18 cellular contexts compared by ENCODE assay signal in genomic region chr7:23955600-23956149, GRCh38.
"Had no signal": no experiment of that assay in that cellular context is flagged by ENCODE, and none has a peak within 500 bp of the region (broad histone marks: within the 10 kb centered on the region; RNA-seq: fewer than 3 reads in every experiment).

No MANE protein-coding gene starts in this region.

- H3K27me3 ChIP-seq: hepatocyte had no signal

- H3K27me3 Mint-ChIP-seq: activated naive CD8-positive, alpha-beta T cell; dendritic cell treated with granulocyte-macrophage colony-stimulating factor and Interleukin-4, amounts not matched to agents 40 ng/mL and 50 ng/mL, for 4 days; effector memory CD8-positive, alpha-beta T cell had no signal

- H3K4me1 ChIP-seq: lower lobe of right lung had no signal

- H3K4me3 ChIP-seq: hepatocyte, lower lobe of right lung, mucosa of descending colon, thoracic aorta had no signal

- H3K4me3 Mint-ChIP-seq: activated naive CD8-positive, alpha-beta T cell; activated T-cell treated with anti-CD3 and anti-CD28 coated beads, Interleukin-2, amount 50 U/mL, for 4 hours; dendritic cell treated with granulocyte-macrophage colony-stimulating factor and Interleukin-4, amounts not matched to agents 40 ng/mL and 50 ng/mL, for 4 days; effector memory CD8-positive, alpha-beta T cell; nephron; stimulated activated naive CD8-positive, alpha-beta T cell treated with anti-CD3 and anti-CD28 coated beads, Interleukin-15, Interleukin-2, amounts not matched to agents 100 ng/mL and 50 ng/mL, for 24 hours had no signal

- H2AFZ ChIP-seq: hepatocyte had no signal

- H3K36me3 Mint-ChIP-seq: activated naive CD8-positive, alpha-beta T cell; brain had no signal

- H3K9me3 Mint-ChIP-seq: activated T-cell treated with anti-CD3 and anti-CD28 coated beads, Interleukin-2, amount 50 U/mL, for 4 hours; dendritic cell treated with granulocyte-macrophage colony-stimulating factor and Interleukin-4, amounts not matched to agents 40 ng/mL and 50 ng/mL, for 4 days; effector memory CD8-positive, alpha-beta T cell had no signal

- H3K9me3 ChIP-seq: lower lobe of right lung, mucosa of descending colon, thoracic aorta had no signal

- ATAC-seq: activated T-cell treated with anti-CD3 and anti-CD28 coated beads, Interleukin-2, amount 50 U/mL, for 4 hours; effector memory CD8-positive, alpha-beta T cell; lower lobe of right lung; mucosa of descending colon had no signal

- H3K79me2 ChIP-seq: hepatocyte had no signal

- H3K27ac Mint-ChIP-seq: activated naive CD8-positive, alpha-beta T cell; dendritic cell treated with granulocyte-macrophage colony-stimulating factor and Interleukin-4, amounts not matched to agents 40 ng/mL and 50 ng/mL, for 4 days; effector memory CD8-positive, alpha-beta T cell; nephron; stimulated activated naive CD8-positive, alpha-beta T cell treated with anti-CD3 and anti-CD28 coated beads, Interleukin-15, Interleukin-2, amounts not matched to agents 100 ng/mL and 50 ng/mL, for 24 hours had no signal

- DNase-seq: activated CD4-positive, alpha-beta T cell treated with anti-CD3 and anti-CD28 coated beads for 1 hour; activated CD4-positive, alpha-beta T cell treated with anti-CD3 and anti-CD28 coated beads, Interleukin-2, amount 50 U/mL, for 48 hours; activated gamma-delta T cell; activated T-cell treated with anti-CD3 and anti-CD28 coated beads, Interleukin-2, amount 50 U/mL, for 4 hours; amygdala; effector memory CD8-positive, alpha-beta T cell; kidney glomerular epithelial cell; lower lobe of right lung; mucosa of descending colon; stimulated activated CD4-positive, alpha-beta T cell treated with anti-CD3 and anti-CD28 coated beads, Interleukin-4, amount 100 ng/mL, for 1 hour; stimulated activated CD8-positive, alpha-beta memory T cell treated with anti-CD3 and anti-CD28 coated beads, Interleukin-4, amount 100 ng/mL, for 48 hours had no signal

- H3K27ac ChIP-seq: lower lobe of right lung, thoracic aorta had no signal

- H3K36me3 ChIP-seq: lower lobe of right lung, thoracic aorta had no signal
